Comparison of ENCODE assay signal across 8 cellular contexts in genomic region chr3:9503283-9503682, GRCh38. TPM values are rescaled to one million over a fixed set of nuclear protein-coding genes. Genes with fewer than 3 reads are reported as not detected.
DNase-seq lines count a peak whose midpoint lies in the region; ATAC-seq and TF ChIP-seq lines count a peak whose summit lies in the region.

No MANE protein-coding gene starts in this region.

- no peak for ATAC-seq in HG03159 (IDR thresholded peaks at IDR 0.05; ENCODE audit: unreplicated experiment)

- H3K36me3 ChIP-seq in SJCRH30 (no peaks in the 10 kb centered on the region), trophoblast cell (ENCODE audit: control insufficient read depth in 1 of 2, insufficient read depth in 2 of 2, low read length in 2 of 2) (no peaks in the 10 kb centered on the region)

- H3K4ac ChIP-seq in trophoblast cell (ENCODE audit: low read depth, low read length): no peak overlapping the region

- H3K27me3 ChIP-seq in SJCRH30: no peaks in the 10 kb centered on the region; the same call in 1 of the 2 replicates
- peaks cover 11% of the 10 kb centered on the region for H3K27me3 ChIP-seq in trophoblast cell (ENCODE audit: insufficient read depth, low read length)

- H2AFZ ChIP-seq in trophoblast cell (ENCODE audit: insufficient read depth, low read length, poor library complexity): no peak overlapping the region

- WGBS in trophoblast cell (ENCODE audit: extremely low coverage, insufficient coverage, insufficient read length): no CpG with 5 or more reads among the region's 4 CpGs

- TF ChIP-seq CTCF in GM12801 (IDR thresholded peaks at IDR 0.05; ENCODE audit: extremely low read depth, insufficient read length) (peak; percentile 25), type B pancreatic cell (conservative IDR thresholded peaks at IDR 0.05) (peak; percentile 91)

- no peaks in the 10 kb centered on the region for H3K36me3 Mint-ChIP-seq in type B pancreatic cell

- no peak overlapping the region for H3K4me3 Mint-ChIP-seq in type B pancreatic cell

- H3K27ac ChIP-seq in SJCRH30 (no peak overlapping the region), trophoblast cell (ENCODE audit: low read depth, low read length) (no peak overlapping the region)

- no peak overlapping the region for H3K4me3 ChIP-seq in Jurkat, Clone E6-1 (ENCODE audit: low read length)
- H3K4me3 ChIP-seq in SJCRH30 (no peak overlapping the region), trophoblast cell (ENCODE audit: low read depth, low read length) (no peak overlapping the region)

- no peaks in the 10 kb centered on the region for H3K4me1 Mint-ChIP-seq in type B pancreatic cell (ENCODE audit: unreplicated experiment)

- H3K27ac Mint-ChIP-seq in type B pancreatic cell: no peak overlapping the region

- H2AK5ac ChIP-seq in trophoblast cell (ENCODE audit: low read length): no peak overlapping the region

- H3K4me1 ChIP-seq in SJCRH30: no peaks in the 10 kb centered on the region
- H3K4me1 ChIP-seq in trophoblast cell (ENCODE audit: control insufficient read depth in 1 of 2, insufficient read depth in 2 of 2, low read length in 2 of 2): peaks cover 0 to 5% of the 10 kb centered on the region in 2 experiments

- H3K9me3 ChIP-seq in SJCRH30 (replicated peaks): no peaks in the 10 kb centered on the region
- peaks cover 1% of the 10 kb centered on the region for H3K9me3 ChIP-seq in trophoblast cell (ENCODE audit: insufficient read depth, low read depth, low read length)

- no peak overlapping the region for H3K18ac ChIP-seq in trophoblast cell (ENCODE audit: low read length)

- no peaks in the 10 kb centered on the region for H3K79me1 ChIP-seq in trophoblast cell (ENCODE audit: low read length)

- no peak overlapping the region for H3K4me2 ChIP-seq in trophoblast cell (ENCODE audit: low read length)

- H3K27me3 Mint-ChIP-seq in type B pancreatic cell: peaks cover 65% of the 10 kb centered on the region

- H3K9ac ChIP-seq in trophoblast cell (ENCODE audit: low read length): no peak overlapping the region

- H3K9me3 Mint-ChIP-seq in type B pancreatic cell: no peaks in the 10 kb centered on the region

- no peak overlapping the region for H4K12ac ChIP-seq in trophoblast cell (ENCODE audit: low read depth, low read length)

- H4K8ac ChIP-seq in trophoblast cell (ENCODE audit: low read depth, low read length): no peak overlapping the region

- no peak overlapping the region for H3K23ac ChIP-seq in trophoblast cell (ENCODE audit: low read length)

- no peak overlapping the region for H2BK12ac ChIP-seq in trophoblast cell (ENCODE audit: low read length)

- H3K79me2 ChIP-seq in trophoblast cell (ENCODE audit: control insufficient read depth, insufficient read depth, low read length, poor library complexity): no peaks in the 10 kb centered on the region

- H3K14ac ChIP-seq in trophoblast cell (ENCODE audit: low read length): no peak overlapping the region

- H2BK5ac ChIP-seq in trophoblast cell (ENCODE audit: low read depth, low read length, poor library complexity): no peak overlapping the region

- peak; percentile 75 for DNase-seq in Jurkat, Clone E6-1 (ENCODE audit: low read depth, low spot score)
- DNase-seq in SJCRH30 (peak; percentile 63 to 87), germinal center (ENCODE audit: low spot score) (peak; percentile 71), trophoblast cell (peak; percentile 65 to 90), type B pancreatic cell (ENCODE audit: extremely low spot score, unreplicated experiment) (no peak)
- DNase-seq in activated effector memory CD4-positive, alpha-beta T cell treated with Interleukin-2 at 50 U/mL for 16 hours: peak; percentile 51

- no peak overlapping the region for H4K91ac ChIP-seq in trophoblast cell (ENCODE audit: low read depth, low read length)

- no peak overlapping the region for H2BK120ac ChIP-seq in trophoblast cell (ENCODE audit: insufficient read depth, low read length, poor library complexity)

RNA-seq across cellular contexts. Expression of gene LHFPL4, which starts 50.3 kb away (rescaled TPM):
- not detected for polyA plus RNA-seq in Jurkat, Clone E6-1 (2012; ENCODE audit: insufficient read depth, insufficient read length)
- total RNA-seq in SJCRH30 (2014; rRNA removed; shearing (Covaris generic)): not detected in 2 replicates
- 0.01 TPM in 2 replicates for polyA plus RNA-seq in trophoblast cell (2013)
- 1.7 and 3.5 TPM in 2 replicates for total RNA-seq in type B pancreatic cell (ENCODE audit: low replicate concordance)
